Comparison of ENCODE assay signal across 8 cellular contexts in the genomic region with DNA sequence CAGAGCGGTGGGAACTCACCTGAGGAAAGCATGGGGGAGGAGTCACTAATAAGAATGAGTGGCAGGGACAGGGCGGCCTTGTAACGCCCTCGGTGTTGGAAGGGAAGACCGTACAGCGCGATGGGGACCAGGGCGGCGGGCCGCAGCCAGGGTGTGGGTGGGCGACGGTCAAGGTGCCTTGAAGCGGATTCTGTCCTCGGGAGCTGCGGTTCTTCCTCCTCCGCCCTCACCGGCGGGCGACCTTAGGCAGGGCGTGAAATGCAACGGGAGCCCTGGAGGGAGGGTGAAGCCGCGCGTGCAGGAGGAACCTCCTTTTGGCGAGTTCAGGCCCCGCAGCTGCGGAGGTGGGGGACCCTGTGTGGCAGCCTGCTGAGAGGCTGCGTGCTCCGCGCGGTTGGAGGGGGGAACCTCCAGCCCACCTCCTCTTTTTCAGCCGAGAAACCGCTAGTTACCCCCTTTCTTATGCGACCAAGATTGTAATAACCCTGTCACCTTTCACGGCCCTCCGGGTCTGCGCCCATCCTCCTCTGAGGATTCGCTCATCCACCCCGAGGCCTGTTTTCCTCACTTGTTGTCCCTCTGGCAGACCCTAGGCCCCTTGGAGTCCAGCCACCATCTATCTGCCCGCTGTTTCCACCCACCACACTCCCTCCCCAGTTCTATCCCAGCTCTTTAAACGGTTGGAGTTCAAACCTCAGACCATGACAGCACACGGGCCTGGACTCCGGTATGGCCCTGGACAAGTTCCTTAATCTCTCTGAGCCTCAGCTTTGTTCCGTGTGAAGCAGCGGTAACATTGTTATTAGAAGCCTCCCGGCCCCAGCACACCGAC. TPM values are rescaled to one million over a fixed set of nuclear protein-coding genes. Genes with fewer than 3 reads are reported as not detected.
DNase-seq lines count a peak whose midpoint lies in the region; ATAC-seq, FAIRE-seq and TF ChIP-seq lines count a peak whose summit lies in the region.

No MANE protein-coding gene starts in this region.

- H3K4me1 ChIP-seq in NT2/D1 (ENCODE audit: insufficient read depth, insufficient read length) (no peaks in the 10 kb centered on the region), breast epithelium (no peaks in the 10 kb centered on the region)

- H3K4me1 Mint-ChIP-seq in stimulated activated naive CD8-positive, alpha-beta T cell treated with anti-CD3 and anti-CD28 coated beads, Interleukin-15, amount 100 ng/mL, for 72 hours, result peaks cover 21% of the 10 kb centered on the region

- H3K9ac ChIP-seq in NT2/D1 (ENCODE audit: insufficient read length, low read depth), result peak overlapping the region; percentile 80

- H3K27ac ChIP-seq in breast epithelium (peak overlapping the region; percentile 88 to 89), layer of hippocampus (ENCODE audit: low read depth, low read length) (peak overlapping the region; percentile 88)

- TF ChIP-seq POLR2A in breast epithelium (IDR thresholded peaks at IDR 0.05), result no peak

- H3K9me3 ChIP-seq in NT2/D1 (ENCODE audit: insufficient read depth, low read length), result peaks cover 8% of the 10 kb centered on the region; the same call in 1 of the 2 replicates
- no peaks in the 10 kb centered on the region for H3K9me3 ChIP-seq in breast epithelium

- H3K27me3 ChIP-seq in NT2/D1 (ENCODE audit: insufficient read depth, insufficient read length), result no peaks in the 10 kb centered on the region
- H3K27me3 ChIP-seq in breast epithelium, result no peaks in the 10 kb centered on the region
- H3K27me3 ChIP-seq in layer of hippocampus (ENCODE audit: control insufficient read depth, insufficient read depth, low read length), result no peaks in the 10 kb centered on the region

- DNase-seq in DMS53 treated with DMSO at 0.1 percent for 48 hours (lab: John Stamatoyannopoulos, UW; ENCODE audit: unreplicated experiment), result peak; percentile 76
- DNase-seq in NT2/D1 (ENCODE audit: low read depth, low spot score), result peak; percentile 49
- DNase-seq in breast epithelium (ENCODE audit: low spot score in 2 of 2), result peak in 1 of 2 donors; percentile 22
- no peak for DNase-seq in stimulated activated naive CD8-positive, alpha-beta T cell treated with anti-CD3 and anti-CD28 coated beads, Interleukin-15, amount 100 ng/mL, for 72 hours
- DNase-seq in D721Med (ENCODE audit: insufficient read length, low spot score), result no peak

- peaks cover 6 to 10% of the 10 kb centered on the region in 2 donors for H3K9me3 Mint-ChIP-seq in stimulated activated naive CD8-positive, alpha-beta T cell treated with anti-CD3 and anti-CD28 coated beads, Interleukin-15, amount 100 ng/mL, for 72 hours

- H3K27me3 Mint-ChIP-seq in stimulated activated naive CD8-positive, alpha-beta T cell treated with anti-CD3 and anti-CD28 coated beads, Interleukin-15, amount 100 ng/mL, for 72 hours, result no peaks in the 10 kb centered on the region

- no peak for FAIRE-seq in D721Med (lab: Jason Lieb, UNC)

- no peaks in the 10 kb centered on the region for H3K36me3 ChIP-seq in NT2/D1 (ENCODE audit: insufficient read depth, insufficient read length, low read length)
- H3K36me3 ChIP-seq in breast epithelium, result no peaks in the 10 kb centered on the region

- H3K27ac Mint-ChIP-seq in stimulated activated naive CD8-positive, alpha-beta T cell treated with anti-CD3 and anti-CD28 coated beads, Interleukin-15, amount 100 ng/mL, for 72 hours, result peak overlapping the region; percentile 100

- H3K4me3 ChIP-seq in NT2/D1 (ENCODE audit: insufficient read length, low read depth) (peak overlapping the region; percentile 47), breast epithelium (peak overlapping the region; percentile 46 to 74 (median 65))

- intact Hi-C loops in breast epithelium (cut with DNase I; ENCODE audit: low total_unique reads), result no loop called here

- H3K4me3 Mint-ChIP-seq in stimulated activated naive CD8-positive, alpha-beta T cell treated with anti-CD3 and anti-CD28 coated beads, Interleukin-15, amount 100 ng/mL, for 72 hours, result peak overlapping the region; percentile 97 to 98

- peak; percentile 9 for ATAC-seq in GM19468 (IDR thresholded peaks at IDR 0.05; ENCODE audit: extremely low read depth, unreplicated experiment)
- peak; percentile 61 for ATAC-seq in HG03520 (IDR thresholded peaks at IDR 0.05; ENCODE audit: unreplicated experiment)
- peak; percentile 75 for ATAC-seq in stimulated activated naive CD8-positive, alpha-beta T cell treated with anti-CD3 and anti-CD28 coated beads, Interleukin-15, amount 100 ng/mL, for 72 hours

- TF ChIP-seq CTCF in breast epithelium (IDR thresholded peaks at IDR 0.05) (no peak), D721Med (IDR thresholded peaks at IDR 0.05; ENCODE audit: insufficient read depth, missing control alignments) (no peak)

RNA-seq across cellular contexts. Expression of gene RNU2-63P, which starts 0.8 kb away (rescaled TPM):
- not detected for total RNA-seq in breast epithelium

RNA-seq across cellular contexts. Expression of gene KRCC1, which starts 38.4 kb away (rescaled TPM):
- total RNA-seq in breast epithelium, result 10 to 100 TPM; 34.1 to 44.8 (median 39.2) TPM

RNA-seq across cellular contexts. Expression of gene SMYD1, which starts 50.5 kb away (rescaled TPM):
- 1 to 10 TPM in 1 of 3 donors, under 1 TPM in 1, not detected in 1; 0.29 to 3.3 TPM for total RNA-seq in breast epithelium

Comparison
In these comparisons a context has a peak if more than half of its experiments do, and no peak if none do; other contexts are left out.
1. DNase-seq: peak in DMS53 treated with DMSO at 0.1 percent for 48 hours (single experiment) and NT2/D1 (single experiment); none in stimulated activated naive CD8-positive, alpha-beta T cell treated with anti-CD3 and anti-CD28 coated beads, Interleukin-15, amount 100 ng/mL, for 72 hours (0 of 2) and D721Med (single experiment).
2. ATAC-seq: peak in every context shown above with its lines; median percentile 75 in stimulated activated naive CD8-positive, alpha-beta T cell treated with anti-CD3 and anti-CD28 coated beads, Interleukin-15, amount 100 ng/mL, for 72 hours; 61 in HG03520; 9 in GM19468.